Comparison of ENCODE assay signal across 1 cellular context in the genomic region with DNA sequence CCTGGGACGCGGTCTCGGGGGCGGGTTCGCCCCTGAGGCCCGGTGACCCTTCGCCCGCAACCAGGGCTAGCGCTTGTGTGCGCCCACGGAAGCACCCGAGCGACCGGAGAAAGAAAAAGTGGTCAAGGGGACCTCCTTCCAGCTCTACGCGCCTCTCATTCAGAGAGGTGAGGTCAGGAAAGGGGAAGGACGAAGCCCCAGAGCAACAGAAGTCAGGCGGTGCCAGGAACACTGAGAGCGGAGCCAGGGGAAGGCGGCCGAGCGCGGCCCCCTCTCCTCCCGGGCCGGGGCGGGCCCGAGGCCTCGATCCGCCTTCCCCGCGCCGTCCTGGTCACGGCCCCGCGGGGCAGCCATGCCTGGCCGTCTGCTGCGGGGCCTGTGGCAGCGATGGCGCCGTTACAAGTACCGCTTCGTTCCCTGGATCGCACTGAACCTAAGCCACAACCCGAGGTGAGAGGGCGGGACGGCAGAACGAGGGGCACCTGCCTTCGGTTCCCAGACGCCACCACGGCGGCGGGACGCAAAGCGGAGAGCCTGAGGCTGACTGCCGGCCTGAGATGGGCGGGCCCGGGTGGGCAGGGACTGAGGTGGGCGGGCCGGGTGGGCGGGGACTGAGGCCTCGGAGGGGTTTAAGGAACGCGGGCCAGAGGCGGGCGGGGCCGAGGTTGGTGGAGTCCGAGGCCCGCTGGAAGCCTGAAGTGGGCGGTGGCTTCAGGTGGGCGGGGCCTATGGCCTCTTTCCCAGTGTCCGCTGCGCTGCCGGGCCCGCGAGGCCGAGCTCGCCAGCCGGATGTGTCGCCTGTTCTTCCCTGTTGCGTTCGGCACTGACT.
A peak's percentile ranks its signal among the peaks of the same experiment; 100 is the strongest.
TF ChIP-seq lines count a peak whose summit lies in the region.

A gene with protein sequence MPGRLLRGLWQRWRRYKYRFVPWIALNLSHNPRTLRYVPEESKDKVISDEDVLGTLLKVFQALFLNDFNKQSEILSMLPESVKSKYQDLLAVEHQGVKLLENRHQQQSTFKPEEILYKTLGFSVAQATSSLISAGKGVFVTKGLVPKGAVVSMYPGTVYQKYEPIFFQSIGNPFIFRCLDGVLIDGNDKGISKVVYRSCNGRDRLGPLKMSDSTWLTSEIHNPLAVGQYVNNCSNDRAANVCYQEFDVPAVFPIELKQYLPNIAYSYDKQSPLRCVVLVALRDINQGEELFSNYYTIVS (plus strand): TSS at position 303 of the 829 bp plus-strand sequence. CDS start 50 bp downstream, at position 353.

TF ChIP-seq in GM23338, 12 proteins besides CTCF, POLR2A, EP300 and RAD21:
- no peak for TF ChIP-seq ZNF114 (CRISPR knock-in tag; IDR thresholded peaks at IDR 0.05)
- TF ChIP-seq POLR2AphosphoS5 (IDR thresholded peaks at IDR 0.05; ENCODE audit: low read depth): peak; percentile 92
